Comparison of ENCODE assay signal across 8 cellular contexts in the genomic region with DNA sequence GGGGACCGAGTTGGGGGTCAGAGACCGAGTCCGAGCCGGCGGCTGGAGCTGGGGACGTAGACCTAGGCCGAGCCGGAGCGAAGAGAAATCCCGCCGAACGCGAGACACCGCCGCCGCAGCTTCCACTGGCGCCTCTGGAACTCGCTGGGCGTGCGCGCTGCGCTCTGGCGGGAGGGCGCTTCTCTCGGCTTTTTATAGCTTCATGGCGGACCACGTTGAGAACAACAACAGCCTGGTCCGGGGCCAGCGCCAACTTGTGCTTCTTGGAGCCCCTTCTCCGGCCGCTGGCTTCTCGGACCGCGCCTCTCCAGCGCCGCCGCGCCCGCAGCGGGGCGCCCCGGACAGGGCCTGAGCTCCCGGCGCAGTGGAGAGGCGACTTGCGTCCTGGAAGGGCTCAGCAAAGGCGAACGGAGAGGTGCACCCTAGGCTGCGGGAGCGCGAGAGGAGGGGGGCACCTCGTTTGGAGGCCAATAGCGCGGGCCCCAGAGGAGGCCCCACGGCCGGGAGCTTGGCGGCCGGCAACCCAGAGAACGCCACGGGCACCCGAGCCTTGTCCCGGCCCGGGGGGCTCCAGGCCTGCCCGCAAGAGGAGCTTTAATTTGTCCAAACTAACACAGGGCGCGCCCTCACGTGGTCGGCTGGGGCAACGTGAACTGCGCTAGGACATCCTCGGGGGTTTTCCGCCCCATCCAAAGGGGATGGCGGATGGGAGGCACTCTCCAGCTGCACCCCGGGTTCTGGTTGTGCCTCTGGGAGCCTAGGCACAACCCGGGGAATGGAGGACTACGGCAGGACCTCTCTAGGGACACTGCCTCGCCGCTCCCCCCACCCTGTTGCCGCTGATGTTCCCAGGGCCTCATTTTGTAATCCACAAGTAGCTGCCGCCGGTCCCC. TPM values are rescaled to one million over a fixed set of nuclear protein-coding genes. Genes with fewer than 3 reads are reported as not detected.
A peak's percentile ranks its signal among the peaks of the same experiment; 100 is the strongest.
DNase-seq lines count a peak whose midpoint lies in the region; ATAC-seq and TF ChIP-seq lines count a peak whose summit lies in the region.

No MANE protein-coding gene starts in this region.

- H3F3A ChIP-seq in Loucy (ENCODE audit: low read depth): 0 out of 2 replicates have a peak, but pooled peaks cover 5% of the 10 kb centered on the region

- no peaks in the 10 kb centered on the region for H3K27me3 ChIP-seq in CD4-positive, alpha-beta memory T cell (ENCODE audit: insufficient read depth, low read length)
- peaks cover 7% of the 10 kb centered on the region for H3K27me3 ChIP-seq in Loucy (ENCODE audit: insufficient read depth, low read length, poor library complexity, severe bottlenecking)
- H3K27me3 ChIP-seq in ovary: no peaks in the 10 kb centered on the region
- no peaks in the 10 kb centered on the region for H3K27me3 ChIP-seq in thyroid gland

- peak overlapping the region; percentile 93 for H3K4me2 ChIP-seq in Loucy (ENCODE audit: low read depth, low read length, poor library complexity, severe bottlenecking)

- peaks cover 13 to 30% (median 19%) of the 10 kb centered on the region in 4 donors for H3K4me1 Mint-ChIP-seq in CD4-positive, alpha-beta memory T cell

- peak overlapping the region; percentile 99 for H3K9ac ChIP-seq in Loucy (ENCODE audit: low read depth, low read length, poor library complexity, severe bottlenecking)

- H3K36me3 ChIP-seq in CD4-positive, alpha-beta memory T cell (ENCODE audit: insufficient read depth, low read length): no peaks in the 10 kb centered on the region
- H3K36me3 ChIP-seq in Loucy (ENCODE audit: insufficient read depth, low read length) (peaks cover 4% of the 10 kb centered on the region; the same call in 1 of the 2 replicates), ovary (no peaks in the 10 kb centered on the region), thyroid gland (peaks cover 0 to 3% of the 10 kb centered on the region in 2 donors)

- H3K4me3 ChIP-seq in CD4-positive, alpha-beta memory T cell (ENCODE audit: low read length in 2 of 2): peak overlapping the region; percentile 81 to 86
- H3K4me3 ChIP-seq in Loucy (ENCODE audit: low read length, poor library complexity, severe bottlenecking): peak overlapping the region; percentile 93
- H3K4me3 ChIP-seq in ovary: peak overlapping the region; percentile 63
- peak overlapping the region; percentile 78 to 87 (median 81) for H3K4me3 ChIP-seq in thyroid gland (replicated peaks in 1 of 3)

- CTCF ChIA-PET in CD4-positive, alpha-beta memory T cell (lab: Charles Lee; ENCODE audit: partially characterized antibody): interaction anchor here (0.5 to 2.7 kb wide), 37 partner anchors 10 to 699 kb away, joined by 3 to 22 read pairs (median 4); partner anchors contain the start of genes ACAD9, COPG1 and HMCES

- intact Hi-C loops in CD4-positive, alpha-beta memory T cell (cut with micrococcal nuclease): loop anchor here (1.0 to 5.0 kb wide), 3 partner anchors 38 to 346 kb away; partner anchors contain the start of genes CNBP and HMCES
- intact Hi-C loops in head of caudate nucleus (cut with DNase I): loop anchor here (5.0 kb wide), 2 partner anchors 39 to 134 kb away; partner anchors contain the start of genes CNBP and HMCES
- intact Hi-C loops in ovary (cut with DNase I): loop anchor here in 2 of 4 donors (5.0 to 10.0 kb wide), 3 partner anchors 39 to 132 kb away; partner anchors contain the start of genes CNBP (in 1 of the 2), HMCES (in 1 of the 2) and MBD4 (in 1 of the 2)
- intact Hi-C loops in thyroid gland (cut with DNase I): no loop called here

- H3K36me3 Mint-ChIP-seq in CD4-positive, alpha-beta memory T cell: peaks cover 0 to 4% of the 10 kb centered on the region in 2 donors
- H3K36me3 Mint-ChIP-seq in activated naive CD4-positive, alpha-beta T cell treated with anti-CD3 and anti-CD28 coated beads, Interleukin-2, amount 50 U/mL, for 72 hours: no peaks in the 10 kb centered on the region

- H3K4me3 Mint-ChIP-seq in CD4-positive, alpha-beta memory T cell: peak overlapping the region; percentile 79 to 96 (median 89)

- no peaks in the 10 kb centered on the region for H3K27me3 Mint-ChIP-seq in CD4-positive, alpha-beta memory T cell

- 0 to 1% (median 1%) methylated on average over 55 to 81 of the region's 81 CpGs for WGBS in ovary, 3 donors
- 0% methylated on average over 1 to 2 of the region's 81 CpGs for WGBS in thyroid gland, 2 donors

- H2AFZ ChIP-seq in Loucy (ENCODE audit: low read length): peak overlapping the region; percentile 95

- TF ChIP-seq EP300 in ovary (IDR thresholded peaks at IDR 0.05): no peak

- no peaks in the 10 kb centered on the region for H3K9me2 ChIP-seq in Loucy (replicated peaks; ENCODE audit: low read depth, low read length)

- H3K9me3 ChIP-seq in CD4-positive, alpha-beta memory T cell (ENCODE audit: control insufficient read depth in 1 of 2, low read length in 2 of 2): no peaks in the 10 kb centered on the region
- H3K9me3 ChIP-seq in Loucy (ENCODE audit: insufficient read depth, low read depth, low read length): no peaks in the 10 kb centered on the region
- no peaks in the 10 kb centered on the region for H3K9me3 ChIP-seq in ovary
- no peaks in the 10 kb centered on the region for H3K9me3 ChIP-seq in thyroid gland

- TF ChIP-seq CTCF in Loucy (conservative IDR thresholded peaks at IDR 0.05; ENCODE audit: low read length): peak; percentile 71
- TF ChIP-seq CTCF in ovary (IDR thresholded peaks at IDR 0.05): peak; percentile 40 to 52 (median 51)
- TF ChIP-seq CTCF in thyroid gland (IDR thresholded peaks at IDR 0.05): peak in 4 of 6 experiments; percentile 17 to 52 (median 40)

- POLR2A ChIA-PET in CD4-positive, alpha-beta memory T cell (lab: Charles Lee; ENCODE audit: partially characterized antibody): interaction anchor here (0.7 to 9.8 kb wide), 51 partner anchors 12 to 1193 kb away, joined by 3 to 315 read pairs (median 7); partner anchors contain the start of genes ACAD9, CFAP92, CNBP and COPG1

- H3K27ac ChIP-seq in CD4-positive, alpha-beta memory T cell (ENCODE audit: low read depth, low read length): peak overlapping the region; percentile 74
- H3K27ac ChIP-seq in ovary (peak overlapping the region; percentile 87 to 90), thyroid gland (peak overlapping the region; percentile 90 to 99 (median 94))

- peak; percentile 82 to 89 (median 85) for DNase-seq in CD4-positive, alpha-beta memory T cell
- DNase-seq in activated naive CD4-positive, alpha-beta T cell treated with anti-CD3 and anti-CD28 coated beads, Interleukin-2, amount 50 U/mL, for 72 hours (ENCODE audit: low spot score in 2 of 2): peak; percentile 84 to 98
- DNase-seq in head of caudate nucleus: peak; percentile 83 to 97 (median 92)
- peak; percentile 85 to 94 (median 93) for DNase-seq in ovary
- DNase-seq in thyroid gland: peak; percentile 81 to 85

- peaks cover 59% of the 10 kb centered on the region for H3K79me2 ChIP-seq in Loucy (ENCODE audit: insufficient read depth, low read length)

- TF ChIP-seq POLR2A in ovary (IDR thresholded peaks at IDR 0.05): peak; percentile 99
- TF ChIP-seq POLR2A in thyroid gland (IDR thresholded peaks at IDR 0.05): peak; percentile 98

- H3K9me3 Mint-ChIP-seq in CD4-positive, alpha-beta memory T cell: peaks cover 0 to 2% (median 0%) of the 10 kb centered on the region in 8 donors
- no peaks in the 10 kb centered on the region for H3K9me3 Mint-ChIP-seq in activated naive CD4-positive, alpha-beta T cell treated with anti-CD3 and anti-CD28 coated beads, Interleukin-2, amount 50 U/mL, for 72 hours

- H3K27ac Mint-ChIP-seq in CD4-positive, alpha-beta memory T cell: peak overlapping the region; percentile 70 to 92 (median 87)
- peak overlapping the region; percentile 27 to 93 for H3K27ac Mint-ChIP-seq in activated naive CD4-positive, alpha-beta T cell treated with anti-CD3 and anti-CD28 coated beads, Interleukin-2, amount 50 U/mL, for 72 hours

- H3K4me1 ChIP-seq in CD4-positive, alpha-beta memory T cell (ENCODE audit: insufficient read depth, low read length): peaks cover 37% of the 10 kb centered on the region
- H3K4me1 ChIP-seq in Loucy (ENCODE audit: insufficient read depth, low read length, poor library complexity, severe bottlenecking): peaks cover 43% of the 10 kb centered on the region
- H3K4me1 ChIP-seq in ovary (ENCODE audit: insufficient read depth): peaks cover 8% of the 10 kb centered on the region
- peaks cover 13 to 24% of the 10 kb centered on the region in 2 donors for H3K4me1 ChIP-seq in thyroid gland

- peak; percentile 36 for ATAC-seq in GM19463 (IDR thresholded peaks at IDR 0.05; ENCODE audit: unreplicated experiment)
- peak; percentile 59 for ATAC-seq in SK-N-SH treated with all-trans-retinoic acid at 6 μM for 48 hours
- peak; percentile 30 to 44 for ATAC-seq in activated naive CD4-positive, alpha-beta T cell treated with anti-CD3 and anti-CD28 coated beads, Interleukin-2, amount 50 U/mL, for 72 hours

- peaks cover 27% of the 10 kb centered on the region for H4K20me1 ChIP-seq in Loucy (ENCODE audit: insufficient read depth, low read length, poor library complexity, severe bottlenecking)

TF ChIP-seq in SK-N-SH treated with all-trans-retinoic acid at 6 μM for 48 hours, 23 proteins besides CTCF, POLR2A, EP300 and RAD21 (continues in another document):
- 0 out of 2 replicates have a peak, but pooled peaks have one; percentile 39 for TF ChIP-seq ZNF565 (CRISPR knock-in tag; conservative IDR thresholded peaks at IDR 0.05; ENCODE audit: low read depth)

RNA-seq across cellular contexts. Expression of gene HMCES, which starts 37.7 kb away (rescaled TPM):
- 10 to 100 TPM; 50.1 to 52.5 TPM for total RNA-seq in CD4-positive, alpha-beta memory T cell
- 100 to 1,000 TPM in 1 of 2 donors, 10 to 100 TPM in 1; 100.0 to 100 TPM for polyA plus RNA-seq in CD4-positive, alpha-beta memory T cell
- total RNA-seq in activated naive CD4-positive, alpha-beta T cell treated with anti-CD3 and anti-CD28 coated beads, Interleukin-2, amount 50 U/mL, for 72 hours: 10 to 100 TPM; 58.5 to 78.7 TPM
- total RNA-seq in ovary (10 to 100 TPM; 15.5 to 44.5 (median 35.2) TPM), thyroid gland (10 to 100 TPM; 23.7 to 30.9 (median 26.0) TPM)
- 10 to 100 TPM; 27.5 to 44.3 TPM for polyA plus RNA-seq in ovary

Comparison
In these comparisons a context has a peak if more than half of its experiments do, and no peak if none do; other contexts are left out.
1. Peak in every context shown above with its lines: DNase-seq, ATAC-seq, H3K4me3 ChIP-seq and H3K27ac ChIP-seq.